In genomic region chr15:34010921-34011320, GRCh38 we compare ENCODE assay signal across 7 cellular contexts. TPM values are rescaled to one million over a fixed set of nuclear protein-coding genes. Genes with fewer than 3 reads are reported as not detected.
"Had no signal": no experiment of that assay in that cellular context is flagged by ENCODE, and none has a peak within 500 bp of the region (broad histone marks: within the 10 kb centered on the region; RNA-seq: fewer than 3 reads in every experiment).

No MANE protein-coding gene starts in this region.

- H3K4me3 Mint-ChIP-seq: GM23338, H9 had no signal

- H3K27ac Mint-ChIP-seq: H9 had no signal

- ATAC-seq: GM23338, K562 had no signal

- H3K9me3 Mint-ChIP-seq: GM23338, H9 had no signal

- DNase-seq: H9, HCEC 1CT, IMR-90 had no signal

- H3K4me3 ChIP-seq: GM23338, K562 had no signal

RNA-seq across cellular contexts. Expression of gene CHRM5, which starts 42.6 kb away (rescaled TPM):
- total RNA-seq: GM23338, H1, H9, HT-29, K562 had no signal
- polyA plus RNA-seq: GM23338, H1, K562 had no signal
